ENCODE assay signal across 18 cellular contexts in the genomic region with DNA sequence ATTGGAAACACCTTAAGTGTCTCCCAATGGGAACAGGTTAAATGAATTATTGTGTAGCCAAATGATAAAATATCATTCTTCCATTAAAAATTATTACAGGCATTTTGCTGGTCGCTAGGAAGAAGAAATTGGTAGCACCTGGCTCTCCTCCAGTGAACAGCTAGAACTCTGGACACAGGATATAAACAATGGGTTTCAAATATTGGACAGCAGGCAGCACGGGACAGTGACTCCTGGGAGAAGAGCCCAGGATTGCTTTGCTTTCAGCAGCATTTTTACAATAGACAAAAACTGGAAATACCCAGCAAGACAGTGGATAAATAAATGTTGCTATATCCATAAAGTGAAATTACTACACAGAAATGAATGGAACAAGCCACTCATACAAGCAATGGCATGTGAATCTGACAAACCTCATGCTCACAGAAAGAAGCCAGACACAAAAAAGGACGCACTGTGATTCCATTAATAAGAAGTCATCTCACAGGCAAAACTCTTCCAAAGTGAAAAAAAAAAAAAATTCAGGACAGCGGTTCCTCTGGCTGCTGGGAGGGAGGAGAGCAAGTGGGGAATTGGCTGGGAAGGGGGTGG. TPM values are rescaled to one million over a fixed set of nuclear protein-coding genes. Genes with fewer than 3 reads are reported as not detected.
"Had no signal": no experiment of that assay in that cellular context is flagged by ENCODE, and none has a peak within 500 bp of the region (broad histone marks: within the 10 kb centered on the region; RNA-seq: fewer than 3 reads in every experiment).

No MANE protein-coding gene starts in this region.

- H3K4me3 Mint-ChIP-seq: activated B cell treated with CpG ODN at 0.5 μM for 24 hours; activated CD4-positive, alpha-beta memory T cell treated with anti-CD3 and anti-CD28 coated beads, Interleukin-2, amount 10 ng/mL, durations not matched to agents 7 days and 5 days; activated CD8-positive, alpha-beta memory T cell treated with anti-CD3 and anti-CD28 coated beads, Interleukin-2, amount 10 ng/mL, durations not matched to agents 7 days and 5 days; activated naive CD8-positive, alpha-beta T cell; stimulated activated naive CD8-positive, alpha-beta T cell treated with anti-CD3 and anti-CD28 coated beads, Interleukin-15, Interleukin-2, amounts not matched to agents 100 ng/mL and 50 ng/mL, for 24 hours had no signal

- H3K27me3 ChIP-seq: hepatocyte, suprapubic skin, vagina had no signal

- H3K27ac Mint-ChIP-seq: activated B cell treated with CpG ODN at 0.5 μM for 24 hours; activated CD4-positive, alpha-beta memory T cell treated with anti-CD3 and anti-CD28 coated beads, Interleukin-2, amount 10 ng/mL, durations not matched to agents 7 days and 5 days; activated CD8-positive, alpha-beta memory T cell treated with anti-CD3 and anti-CD28 coated beads, Interleukin-2, amount 10 ng/mL, durations not matched to agents 7 days and 5 days; activated naive CD8-positive, alpha-beta T cell; stimulated activated naive CD8-positive, alpha-beta T cell treated with anti-CD3 and anti-CD28 coated beads, Interleukin-15, Interleukin-2, amounts not matched to agents 100 ng/mL and 50 ng/mL, for 24 hours had no signal

- H3K27ac ChIP-seq: coronary artery, hepatocyte, skin epidermis, suprapubic skin, vagina had no signal

- DNase-seq: activated B cell treated with CpG ODN at 0.5 μM for 24 hours; activated CD4-positive, alpha-beta memory T cell treated with anti-CD3 and anti-CD28 coated beads, Interleukin-2, amount 10 ng/mL, durations not matched to agents 7 days and 5 days; activated CD4-positive, alpha-beta T cell treated with anti-CD3 and anti-CD28 coated beads for 4 hours; activated CD8-positive, alpha-beta memory T cell treated with anti-CD3 and anti-CD28 coated beads, Interleukin-2, amount 10 ng/mL, durations not matched to agents 7 days and 5 days; amygdala; erythroblast; left cardiac atrium; right cardiac atrium; trophoblast cell had no signal

- ATAC-seq: activated CD8-positive, alpha-beta memory T cell treated with anti-CD3 and anti-CD28 coated beads, Interleukin-2, amount 10 ng/mL, durations not matched to agents 7 days and 5 days; left cardiac atrium; right cardiac atrium had no signal

- H3K9me3 ChIP-seq: prostate gland, suprapubic skin, vagina had no signal

- H3K4me3 ChIP-seq: coronary artery, hepatocyte, prostate gland, skin epidermis, suprapubic skin, vagina had no signal

- H3K36me3 Mint-ChIP-seq: activated CD8-positive, alpha-beta memory T cell treated with anti-CD3 and anti-CD28 coated beads, Interleukin-2, amount 10 ng/mL, durations not matched to agents 7 days and 5 days; activated naive CD8-positive, alpha-beta T cell had no signal

- H3K36me3 ChIP-seq: prostate gland, suprapubic skin, vagina had no signal

- H3K27me3 Mint-ChIP-seq: activated B cell treated with CpG ODN at 0.5 μM for 24 hours; activated CD4-positive, alpha-beta memory T cell treated with anti-CD3 and anti-CD28 coated beads, Interleukin-2, amount 10 ng/mL, durations not matched to agents 7 days and 5 days; activated CD8-positive, alpha-beta memory T cell treated with anti-CD3 and anti-CD28 coated beads, Interleukin-2, amount 10 ng/mL, durations not matched to agents 7 days and 5 days; activated naive CD8-positive, alpha-beta T cell; stimulated activated naive CD8-positive, alpha-beta T cell treated with anti-CD3 and anti-CD28 coated beads, Interleukin-15, Interleukin-2, amounts not matched to agents 100 ng/mL and 50 ng/mL, for 24 hours had no signal

- H3K4me1 Mint-ChIP-seq: activated B cell treated with CpG ODN at 0.5 μM for 24 hours; activated CD4-positive, alpha-beta memory T cell treated with anti-CD3 and anti-CD28 coated beads, Interleukin-2, amount 10 ng/mL, durations not matched to agents 7 days and 5 days; activated CD8-positive, alpha-beta memory T cell treated with anti-CD3 and anti-CD28 coated beads, Interleukin-2, amount 10 ng/mL, durations not matched to agents 7 days and 5 days had no signal

- H3K4me1 ChIP-seq: prostate gland, suprapubic skin, vagina had no signal

- H3K9me3 Mint-ChIP-seq: activated B cell treated with CpG ODN at 0.5 μM for 24 hours; stimulated activated naive CD8-positive, alpha-beta T cell treated with anti-CD3 and anti-CD28 coated beads, Interleukin-15, Interleukin-2, amounts not matched to agents 100 ng/mL and 50 ng/mL, for 24 hours had no signal

RNA-seq across cellular contexts. Expression of gene LAMA1, which starts 50.5 kb away (rescaled TPM):
- total RNA-seq: activated B cell treated with CpG ODN at 0.5 μM for 24 hours; activated CD4-positive, alpha-beta memory T cell treated with anti-CD3 and anti-CD28 coated beads, Interleukin-2, amount 10 ng/mL, durations not matched to agents 7 days and 5 days; activated CD8-positive, alpha-beta memory T cell treated with anti-CD3 and anti-CD28 coated beads, Interleukin-2, amount 10 ng/mL, durations not matched to agents 7 days and 5 days; T-helper 2 cell treated with Interferon-gamma antibody and Interleukin-4, amounts not matched to agents 100 ng/mL and 5 ng/mL, for 36 hours had no signal
